Comparison of ENCODE assay signal across 10 cellular contexts in genomic region chr22:20622650-20623339, GRCh38.
"Had no signal": no experiment of that assay in that cellular context is flagged by ENCODE, and none has a peak within 500 bp of the region (broad histone marks: within the 10 kb centered on the region; RNA-seq: fewer than 3 reads in every experiment).

No MANE protein-coding gene starts in this region.

- H3K27ac ChIP-seq: GM23248 had no signal

- H3K27ac Mint-ChIP-seq: GM23338, H9, HFFc6 had no signal

- H3K36me3 ChIP-seq: HAP-1 had no signal

- H3K4me2 ChIP-seq: GM23338 had no signal

- H3K4me1 ChIP-seq: HAP-1 had no signal

- H3K9me3 Mint-ChIP-seq: GM23338, H9, HFFc6 had no signal

- H3K4me3 ChIP-seq: GM23248, GM23338, HAP-1 had no signal

- H3K4me1 Mint-ChIP-seq: GM23338, H9 had no signal

- FAIRE-seq: H54 had no signal

- ATAC-seq: GM23338, HCT116 had no signal

- H3K4me3 Mint-ChIP-seq: GM23338, H9, HFFc6 had no signal

- H2AFZ ChIP-seq: GM23248, GM23338 had no signal

- H3K9me3 ChIP-seq: HAP-1 had no signal

- H3K9ac ChIP-seq: GM23248 had no signal

- DNase-seq: GM23248, GOT3, H7, H9, HCEC 1CT, HFFc6 had no signal
